ENCODE assay signal across 8 cellular contexts in the genomic region with DNA sequence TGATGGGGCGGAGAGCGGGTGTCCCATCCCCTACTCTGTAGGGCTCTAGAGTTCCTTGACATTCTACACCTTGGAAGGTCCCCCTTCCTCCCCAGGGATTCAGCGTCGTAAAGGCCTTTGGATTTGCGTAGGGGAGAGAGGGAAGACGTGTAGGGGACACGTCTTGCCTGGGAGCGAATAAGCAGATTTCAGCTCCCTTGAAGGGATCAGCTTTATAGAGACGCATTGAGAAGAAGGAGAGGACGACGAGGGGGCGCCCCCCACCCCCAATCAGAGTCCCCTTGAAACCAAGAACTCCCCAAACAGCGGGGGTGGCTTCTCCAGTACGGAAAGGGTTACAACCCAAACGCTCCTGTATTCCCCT. TPM values are rescaled to one million over a fixed set of nuclear protein-coding genes. Genes with fewer than 3 reads are reported as not detected.
DNase-seq lines count a peak whose midpoint lies in the region; ATAC-seq, FAIRE-seq and TF ChIP-seq lines count a peak whose summit lies in the region.

No MANE protein-coding gene starts in this region.

- WGBS in GM12878 (ENCODE audit: insufficient coverage, insufficient replicate concordance, low lambda C conversion rate, missing lambda C conversion rate): 10% methylated on average over 15 of the region's 15 CpGs
- 1% methylated on average over 13 of the region's 15 CpGs for WGBS in right lobe of liver (ENCODE audit: insufficient coverage, low coverage, low lambda C conversion rate, missing lambda C conversion rate)

- H3K4me1 ChIP-seq in GM12878 (ENCODE audit: control insufficient read depth, insufficient read depth, low read length) (peaks cover 22% of the 10 kb centered on the region), right lobe of liver (peaks cover 0 to 13% (median 4%) of the 10 kb centered on the region in 4 donors)

- H3K36me3 ChIP-seq in BJ (ENCODE audit: control insufficient read depth, insufficient read depth, low read length) (peaks cover 23% of the 10 kb centered on the region), GM12878 (ENCODE audit: control insufficient read depth in 2 of 2, insufficient read depth in 2 of 2, low read length in 1 of 2) (no peaks in the 10 kb centered on the region), right lobe of liver (peaks cover 0 to 32% (median 11%) of the 10 kb centered on the region in 4 donors)

- RAD21 ChIA-PET in GM12878 (lab: Charles Lee; ENCODE audit: unreplicated experiment): interaction anchor here (0.6 to 5.9 kb wide), 5 partner anchors 9 to 48 kb away, joined by 3 to 48 read pairs (median 3); no protein-coding TSS in a partner anchor

- H3K4me2 ChIP-seq in GM12878 (ENCODE audit: control insufficient read depth, insufficient read depth): peak overlapping the region; percentile 78

- no peak for TF ChIP-seq RAD21 in GM12878 (IDR thresholded peaks at IDR 0.05; ENCODE audit: insufficient read depth, low read depth, low read length)

- DNase-seq in BJ (ENCODE audit: low read depth): no peak
- DNase-seq in GM12878 (ENCODE audit: low read depth, low spot score): no peak
- DNase-seq in right lobe of liver: no peak
- no peak for DNase-seq in type B pancreatic cell (ENCODE audit: extremely low spot score, unreplicated experiment)
- DNase-seq in stimulated activated CD4-positive, alpha-beta T cell treated with anti-CD3 and anti-CD28 coated beads, Interleukin-2, amount 100 ng/mL, for 24 hours: no peak
- DNase-seq in HuH-7 (ENCODE audit: low spot score): no peak
- no peak for DNase-seq in NCI-H2227 (lab: John Stamatoyannopoulos, UW; ENCODE audit: unreplicated experiment)

- H3K27me3 Mint-ChIP-seq in type B pancreatic cell: peaks cover 11% of the 10 kb centered on the region

- H3K27ac ChIP-seq in GM12878 (ENCODE audit: control insufficient read depth, insufficient read depth) (no peak overlapping the region), right lobe of liver (peak overlapping the region; percentile 51 to 76 (median 73))

- H3K27ac Mint-ChIP-seq in type B pancreatic cell: peak overlapping the region; percentile 90

- no peaks in the 10 kb centered on the region for H3K9me3 Mint-ChIP-seq in type B pancreatic cell

- POLR2A ChIA-PET in BJ (lab: Charles Lee) (no interaction called here), GM12878 (lab: Charles Lee) (interaction anchor here (0.5 to 1.4 kb wide), 3 partner anchors 29 to 375 kb away, joined by 3 to 4 read pairs (median 4); no protein-coding TSS in a partner anchor)

- H3K4me3 Mint-ChIP-seq in type B pancreatic cell: peak overlapping the region; percentile 98

- peaks cover 5% of the 10 kb centered on the region for H3K36me3 Mint-ChIP-seq in type B pancreatic cell

- BruUV-seq in GM12878 (replicated peaks; lab: Mats Ljungman, UMichigan): TSS peak; percentile 79

- H3K9ac ChIP-seq in GM12878 (ENCODE audit: control insufficient read depth, insufficient read depth, low read length): peak overlapping the region; percentile 64

- no peak for FAIRE-seq in GM12878 (lab: Jason Lieb, UNC)

- TF ChIP-seq EP300 in GM12878 (IDR thresholded peaks at IDR 0.05; ENCODE audit: borderline replicate concordance in 1 of 2, control insufficient read depth in 1 of 2, low read depth in 2 of 2, low read length in 2 of 2): no peak

- peak overlapping the region; percentile 86 for H3K4me3 ChIP-seq in BJ (ENCODE audit: low read depth, low read length)
- H3K4me3 ChIP-seq in GM12878: peak overlapping the region; percentile 74
- peak overlapping the region; percentile 83 to 87 (median 83) for H3K4me3 ChIP-seq in right lobe of liver

- H3K9me3 ChIP-seq in GM12878 (replicated peaks; ENCODE audit: control insufficient read depth, insufficient read depth, low read length) (no peaks in the 10 kb centered on the region), right lobe of liver (no peaks in the 10 kb centered on the region)

- SMC1A ChIA-PET in GM12878 (lab: Charles Lee; ENCODE audit: uncharacterized antibody, unreplicated experiment): interaction anchor here (0.8 to 11.0 kb wide), 7 partner anchors 10 to 296 kb away, joined by 3 to 128 read pairs (median 4); a partner anchor contains a TSS

- TF ChIP-seq CTCF in BJ (IDR thresholded peaks at IDR 0.05; ENCODE audit: insufficient read depth, low read depth, low read length): no peak
- no peak for TF ChIP-seq CTCF in GM12878 (IDR thresholded peaks at IDR 0.05 in 2 of 3, conservative IDR thresholded peaks at IDR 0.05 in 1 of 3; ENCODE audit: control insufficient read depth in 2 of 3, extremely low read depth in 1 of 3, insufficient read depth in 1 of 3, low read depth in 3 of 3, low read length in 3 of 3)
- TF ChIP-seq CTCF in right lobe of liver (IDR thresholded peaks at IDR 0.05): no peak
- no peak for TF ChIP-seq CTCF in type B pancreatic cell (conservative IDR thresholded peaks at IDR 0.05)

- CTCF ChIA-PET in BJ (lab: Yijun Ruan, JAX): interaction anchor here (0.6 to 14.9 kb wide), 8 partner anchors 10 to 299 kb away, joined by 3 to 263 read pairs (median 6); no protein-coding TSS in a partner anchor
- CTCF ChIA-PET in GM12878 (lab: Yijun Ruan, JAX): interaction anchor here (1.0 to 18.6 kb wide), 7 partner anchors 16 to 258 kb away, joined by 3 to 341 read pairs (median 3); a partner anchor contains a TSS

- no peaks in the 10 kb centered on the region for H4K20me1 ChIP-seq in GM12878 (ENCODE audit: control insufficient read depth, insufficient read depth)

- ATAC-seq in HG03442 (IDR thresholded peaks at IDR 0.05; ENCODE audit: unreplicated experiment): peak; percentile 1
- ATAC-seq in GM12878: no peak
- ATAC-seq in right lobe of liver: peak in 1 of 4 donors; percentile 4

- in situ Hi-C loops in GM12878 (cut with MboI): no loop called here

- H3K27me3 ChIP-seq in BJ (ENCODE audit: control insufficient read depth, insufficient read depth, low read length) (no peaks in the 10 kb centered on the region; the same call in 1 of the 2 replicates), GM12878 (replicated peaks in 1 of 2; ENCODE audit: control insufficient read depth in 2 of 2, insufficient read depth in 2 of 2, low read length in 1 of 2) (no peaks in the 10 kb centered on the region; a peak in 1 of 4 replicates), right lobe of liver (no peaks in the 10 kb centered on the region)

- intact Hi-C loops in GM12878 (cut with micrococcal nuclease; ENCODE audit: unreplicated experiment) (no loop called here), right lobe of liver (cut with DNase I) (no loop called here)

- TF ChIP-seq POLR2A in GM12878 (IDR thresholded peaks at IDR 0.05; ENCODE audit: low read depth, low read length) (no peak), right lobe of liver (IDR thresholded peaks at IDR 0.05) (no peak)

- H3K79me2 ChIP-seq in GM12878 (ENCODE audit: control insufficient read depth, insufficient read depth, low read length): no peaks in the 10 kb centered on the region

- H3K4me1 Mint-ChIP-seq in type B pancreatic cell (ENCODE audit: unreplicated experiment): peaks cover 12% of the 10 kb centered on the region

- H2AFZ ChIP-seq in GM12878 (ENCODE audit: control insufficient read depth, low read depth, low read length): peak overlapping the region; percentile 94

RNA-seq across cellular contexts. Expression of a gene that starts 0.3 kb away (rescaled TPM):
- polyA plus RNA-seq in BJ (2011; rRNA removed) (170 and 206 TPM in 2 replicates), GM12878 (2011; rRNA removed) (44.6 and 55.9 TPM in 2 replicates), GM12878 (2014; fragmentation: Illumina TruSeq; extraction: Trizol) (24.5 and 27.2 TPM in 2 replicates), GM12878 (2014; fragmentation: Nextera tagmentation; extraction: Ambion mirVana) (1 to 10 TPM; 2.8 to 4.4 TPM), GM12878 (2014; rRNA removed) (14.1 and 19.0 TPM in 2 replicates), GM12878 (2016; fragmentation: Nextera tagmentation; extraction: Ambion mirVana) (10 to 100 TPM; 12.5 to 12.7 TPM)
- polyA minus RNA-seq in BJ (2011; rRNA and poly(A)+ RNA removed): 112 and 169 TPM in 2 replicates
- 126 and 133 TPM in 2 replicates for total RNA-seq in GM12878 (2013; cell fraction: nucleolus; rRNA removed)
- total RNA-seq in GM12878 (2014; rRNA removed) (13.7 and 15.7 TPM in 2 replicates), GM12878 (2014; rRNA removed; fragmentation: Illumina TruSeq; extraction: Trizol) (13.4 and 13.7 TPM in 2 replicates), GM12878 (2021) (18.1 and 18.6 TPM in 2 replicates), right lobe of liver (10 to 100 TPM; 25.4 to 53.7 (median 34.2) TPM), type B pancreatic cell (ENCODE audit: low replicate concordance) (66.2 and 86.7 TPM in 2 replicates)
- 52.7 TPM for polyA plus RNA-seq in GM12878 (2011; ENCODE audit: low read depth)
- polyA plus RNA-seq in GM12878 (2011; cell fraction: cytosol; rRNA removed): 43.8 and 59.2 TPM in 2 replicates
- 117 and 243 TPM in 2 replicates for polyA plus RNA-seq in GM12878 (2011; cell fraction: nucleus; rRNA removed)
- 44.7 and 46.0 TPM in 2 replicates for polyA plus RNA-seq in GM12878 (2012)
- 40.1 and 42.6 TPM in 2 replicates for polyA minus RNA-seq in GM12878 (2011; rRNA and poly(A)+ RNA removed)
- 9.6 and 10.2 TPM in 2 replicates for polyA minus RNA-seq in GM12878 (2011; cell fraction: cytosol; rRNA and poly(A)+ RNA removed)
- polyA minus RNA-seq in GM12878 (2011; cell fraction: nucleus; rRNA and poly(A)+ RNA removed): 36.1 and 39.6 TPM in 2 replicates

RNA-seq across cellular contexts. Expression of a gene that starts 24.9 kb away (rescaled TPM):
- polyA plus RNA-seq in BJ (2011; rRNA removed): not detected in 2 replicates
- polyA minus RNA-seq in BJ (2011; rRNA and poly(A)+ RNA removed): not detected in 2 replicates
- 2.6 TPM in 1 of 2 replicates, not detected in the other for total RNA-seq in GM12878 (2013; cell fraction: nucleolus; rRNA removed)
- not detected in 2 replicates for total RNA-seq in GM12878 (2014; rRNA removed)
- not detected in 2 replicates for total RNA-seq in GM12878 (2014; rRNA removed; fragmentation: Illumina TruSeq; extraction: Trizol)
- not detected in 2 replicates for total RNA-seq in GM12878 (2021)
- polyA plus RNA-seq in GM12878 (2011; ENCODE audit: low read depth): not detected
- polyA plus RNA-seq in GM12878 (2011; rRNA removed): 0.19 and 0.26 TPM in 2 replicates
- 0.13 and 0.32 TPM in 2 replicates for polyA plus RNA-seq in GM12878 (2011; cell fraction: cytosol; rRNA removed)
- 0.73 and 1.7 TPM in 2 replicates for polyA plus RNA-seq in GM12878 (2011; cell fraction: nucleus; rRNA removed)
- polyA plus RNA-seq in GM12878 (2012): not detected in 2 replicates
- polyA plus RNA-seq in GM12878 (2014; fragmentation: Illumina TruSeq; extraction: Trizol): not detected in 2 replicates
- polyA plus RNA-seq in GM12878 (2014; fragmentation: Nextera tagmentation; extraction: Ambion mirVana): not detected
- polyA plus RNA-seq in GM12878 (2014; rRNA removed): not detected in 2 replicates
- polyA plus RNA-seq in GM12878 (2016; fragmentation: Nextera tagmentation; extraction: Ambion mirVana): not detected
- polyA minus RNA-seq in GM12878 (2011; rRNA and poly(A)+ RNA removed): 2.2 and 4.3 TPM in 2 replicates
- 3.3 TPM in 1 of 2 replicates, not detected in the other for polyA minus RNA-seq in GM12878 (2011; cell fraction: cytosol; rRNA and poly(A)+ RNA removed)
- polyA minus RNA-seq in GM12878 (2011; cell fraction: nucleus; rRNA and poly(A)+ RNA removed): 2.1 and 3.4 TPM in 2 replicates
- not detected for total RNA-seq in right lobe of liver
- not detected in 2 replicates for total RNA-seq in type B pancreatic cell (ENCODE audit: low replicate concordance)

RNA-seq across cellular contexts. Expression of a gene that starts 51.0 kb away (rescaled TPM):
- 356 and 381 TPM in 2 replicates for polyA plus RNA-seq in BJ (2011; rRNA removed)
- polyA minus RNA-seq in BJ (2011; rRNA and poly(A)+ RNA removed): 476 and 1,007 TPM in 2 replicates
- total RNA-seq in GM12878 (2013; cell fraction: nucleolus; rRNA removed): 78.9 and 95.7 TPM in 2 replicates
- total RNA-seq in GM12878 (2014; rRNA removed): 401 and 458 TPM in 2 replicates
- 403 and 422 TPM in 2 replicates for total RNA-seq in GM12878 (2014; rRNA removed; fragmentation: Illumina TruSeq; extraction: Trizol)
- total RNA-seq in GM12878 (2021): 380 and 418 TPM in 2 replicates
- 407 TPM for polyA plus RNA-seq in GM12878 (2011; ENCODE audit: low read depth)
- polyA plus RNA-seq in GM12878 (2011; rRNA removed): 202 and 379 TPM in 2 replicates
- 736 and 802 TPM in 2 replicates for polyA plus RNA-seq in GM12878 (2011; cell fraction: cytosol; rRNA removed)
- polyA plus RNA-seq in GM12878 (2011; cell fraction: nucleus; rRNA removed): 242 and 380 TPM in 2 replicates
- 675 and 683 TPM in 2 replicates for polyA plus RNA-seq in GM12878 (2012)
- polyA plus RNA-seq in GM12878 (2014; fragmentation: Illumina TruSeq; extraction: Trizol): 642 and 648 TPM in 2 replicates
- polyA plus RNA-seq in GM12878 (2014; fragmentation: Nextera tagmentation; extraction: Ambion mirVana): 1,000 to 10,000 TPM in 1 of 2 experiments, 100 to 1,000 TPM in 1; 972 to 1,090 TPM
- polyA plus RNA-seq in GM12878 (2014; rRNA removed): 470 and 606 TPM in 2 replicates
- 100 to 1,000 TPM; 581 to 601 TPM for polyA plus RNA-seq in GM12878 (2016; fragmentation: Nextera tagmentation; extraction: Ambion mirVana)
- polyA minus RNA-seq in GM12878 (2011; rRNA and poly(A)+ RNA removed): 847 and 1,381 TPM in 2 replicates
- 248 and 263 TPM in 2 replicates for polyA minus RNA-seq in GM12878 (2011; cell fraction: cytosol; rRNA and poly(A)+ RNA removed)
- 163 and 192 TPM in 2 replicates for polyA minus RNA-seq in GM12878 (2011; cell fraction: nucleus; rRNA and poly(A)+ RNA removed)
- total RNA-seq in right lobe of liver: 100 to 1,000 TPM; 122 to 160 (median 135) TPM
- total RNA-seq in type B pancreatic cell (ENCODE audit: low replicate concordance): 312 and 402 TPM in 2 replicates
